20 cellular contexts compared by ENCODE assay signal in the genomic region with DNA sequence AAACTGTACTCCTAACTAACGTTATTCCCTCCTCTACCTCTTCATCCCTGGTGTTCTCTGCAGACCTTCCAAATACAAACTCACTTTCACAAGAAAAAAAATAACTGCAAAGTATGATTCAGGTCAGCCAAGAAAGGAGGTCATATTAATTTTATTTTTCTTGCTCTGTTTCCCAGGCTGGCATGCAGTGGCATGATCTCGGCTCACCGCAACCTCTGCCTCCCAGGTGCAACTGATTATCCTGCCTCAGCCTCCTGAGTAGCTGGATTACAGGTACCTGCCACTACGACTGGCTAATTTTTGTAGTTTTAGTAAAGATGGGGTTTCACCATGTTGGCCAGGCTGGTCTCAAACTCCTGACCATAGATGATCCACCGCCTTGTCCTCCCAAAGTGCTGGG.
DNase-seq lines count a peak whose midpoint lies in the region; FAIRE-seq and TF ChIP-seq lines count a peak whose summit lies in the region.
"Had no signal": no experiment of that assay in that cellular context is flagged by ENCODE, and none has a peak within 500 bp of the region (broad histone marks: within the 10 kb centered on the region; RNA-seq: fewer than 3 reads in every experiment).

No MANE protein-coding gene starts in this region.

- BruUV-seq in Caco-2 (replicated peaks; lab: Mats Ljungman, UMichigan) = no TSS peak

- TF ChIP-seq POLR2A in esophagus squamous epithelium (IDR thresholded peaks at IDR 0.05) = no peak

- no peak for TF ChIP-seq CTCF in Caco-2 (IDR thresholded peaks at IDR 0.05; ENCODE audit: insufficient read depth in 1 of 2, low read depth in 1 of 2, low read length in 1 of 2, severe bottlenecking in 1 of 2, unreplicated experiment in 1 of 2)
- no peak for TF ChIP-seq CTCF in HFFc6 (IDR thresholded peaks at IDR 0.05)
- no peak for TF ChIP-seq CTCF in esophagus squamous epithelium (IDR thresholded peaks at IDR 0.05)
- no peak for TF ChIP-seq CTCF in nephron progenitor cell (IDR thresholded peaks at IDR 0.05)

- no peak for FAIRE-seq in urothelium cell line (lab: Jason Lieb, UNC)
- FAIRE-seq: GM12891, GM18507, H1 had no signal

- H3K36me3 Mint-ChIP-seq in Caco-2 (ENCODE audit: insufficient read depth, unreplicated experiment) (no peaks in the 10 kb centered on the region), HFFc6 (ENCODE audit: low read depth) (no peaks in the 10 kb centered on the region), nephron progenitor cell (ENCODE audit: low read depth) (no peaks in the 10 kb centered on the region)
- H3K36me3 Mint-ChIP-seq: CD4-positive, alpha-beta memory T cell had no signal

- peak overlapping the region; percentile 68 for H3K4me3 Mint-ChIP-seq in Caco-2 (ENCODE audit: unreplicated experiment)
- peak overlapping the region; percentile 88; the same call in 1 of the 2 replicates for H3K4me3 Mint-ChIP-seq in HFFc6
- peak overlapping the region; percentile 38 for H3K4me3 Mint-ChIP-seq in nephron progenitor cell

- POLR2A ChIA-PET in Caco-2 (lab: Charles Lee) = no interaction called here

- H3K4me1 Mint-ChIP-seq in Caco-2 (ENCODE audit: low read depth, unreplicated experiment) (peaks cover 21% of the 10 kb centered on the region), HFFc6 (ENCODE audit: low read depth) (peaks cover 62% of the 10 kb centered on the region), nephron progenitor cell (peaks cover 52% of the 10 kb centered on the region)

- H3K27me3 ChIP-seq in Caco-2 (replicated peaks; ENCODE audit: control insufficient read depth, insufficient read depth, low read length) = no peaks in the 10 kb centered on the region
- peaks cover 0 to 53% (median 0%) of the 10 kb centered on the region in 4 donors for H3K27me3 ChIP-seq in esophagus squamous epithelium
- H3K27me3 ChIP-seq: BLaER1, SJSA1 had no signal

- peak overlapping the region; percentile 15 to 67 (median 53) for H3K27ac ChIP-seq in esophagus squamous epithelium
- H3K27ac ChIP-seq: BLaER1, KMS-11, SJSA1 had no signal

- H3K4me1 ChIP-seq in Caco-2 (peaks cover 41% of the 10 kb centered on the region), esophagus squamous epithelium (peaks cover 11 to 43% (median 28%) of the 10 kb centered on the region in 3 donors)

- intact Hi-C loops in Caco-2 (cut with micrococcal nuclease; ENCODE audit: unreplicated experiment) = loop anchor here (1.0 to 10.0 kb wide), 12 partner anchors 22 to 890 kb away; a partner anchor contains a TSS
- intact Hi-C loops in esophagus squamous epithelium (cut with DNase I) = no loop called here

- H3K9me3 ChIP-seq in Caco-2 (no peaks in the 10 kb centered on the region), esophagus squamous epithelium (no peaks in the 10 kb centered on the region)
- H3K9me3 ChIP-seq: BLaER1, SJSA1 had no signal

- no peaks in the 10 kb centered on the region for H3K9me3 Mint-ChIP-seq in Caco-2 (ENCODE audit: unreplicated experiment)
- no peaks in the 10 kb centered on the region for H3K9me3 Mint-ChIP-seq in HFFc6
- no peaks in the 10 kb centered on the region for H3K9me3 Mint-ChIP-seq in nephron progenitor cell
- H3K9me3 Mint-ChIP-seq: CD4-positive, alpha-beta memory T cell had no signal

- DNase-seq in Caco-2 = no peak
- no peak for DNase-seq in HFFc6
- no peak for DNase-seq in esophagus squamous epithelium (lab: John Stamatoyannopoulos, UW)
- DNase-seq in nephron progenitor cell = no peak
- no peak for DNase-seq in urothelium cell line (ENCODE audit: low spot score)
- DNase-seq in HUDEP-2 (lab: John Stamatoyannopoulos, UW; ENCODE audit: unreplicated experiment in 76 of 76) = no peak
- DNase-seq in activated CD8-positive, alpha-beta memory T cell treated with anti-CD3 and anti-CD28 coated beads, Interleukin-2, amount 50 U/mL, for 48 hours = no peak
- DNase-seq: CD4-positive, alpha-beta memory T cell; DMS53; MV-4-11; NCI-H187; NCI-H2107; NCI-H2227 treated with DMSO at 0.1 percent for 48 hours; NCI-H524 had no signal

- WGBS in esophagus squamous epithelium, 2 donors = 41 to 54% methylated on average over 5 of the region's 5 CpGs

- H3K36me3 ChIP-seq in Caco-2 (ENCODE audit: control insufficient read depth, insufficient read depth, low read length) = no peaks in the 10 kb centered on the region
- H3K36me3 ChIP-seq in esophagus squamous epithelium = no peaks in the 10 kb centered on the region
- H3K36me3 ChIP-seq: BLaER1, SJSA1 had no signal

- no peaks in the 10 kb centered on the region for H3K27me3 Mint-ChIP-seq in Caco-2 (ENCODE audit: insufficient read depth, unreplicated experiment)
- no peaks in the 10 kb centered on the region; the same call in 1 of the 2 replicates for H3K27me3 Mint-ChIP-seq in HFFc6 (ENCODE audit: insufficient read depth)
- peaks cover 13% of the 10 kb centered on the region for H3K27me3 Mint-ChIP-seq in nephron progenitor cell (ENCODE audit: low read depth, poor library complexity)

- H3K27ac Mint-ChIP-seq in Caco-2 (ENCODE audit: unreplicated experiment) (peak overlapping the region; percentile 57), HFFc6 (peak overlapping the region; percentile 72), nephron progenitor cell (no peak overlapping the region)
- H3K27ac Mint-ChIP-seq: CD4-positive, alpha-beta memory T cell had no signal

- CTCF ChIA-PET in Caco-2 (lab: Charles Lee) = interaction anchor here (1.5 to 1.8 kb wide), 3 partner anchors 22 to 326 kb away, joined by 5 to 13 read pairs (median 10); no protein-coding TSS in a partner anchor

- H3K4me3 ChIP-seq in Caco-2 (ENCODE audit: low read depth, low read length) (no peak overlapping the region), esophagus squamous epithelium (no peak overlapping the region)
- H3K4me3 ChIP-seq: BLaER1 had no signal

Comparison
In these comparisons a context has a peak if more than half of its experiments do, and no peak if none do; other contexts are left out.
1. H3K4me3 Mint-ChIP-seq: peak in every context shown above with its lines; median percentile 88 in HFFc6; 68 in Caco-2; 38 in nephron progenitor cell.